ENCODE assay signal across 20 cellular contexts in the genomic region with DNA sequence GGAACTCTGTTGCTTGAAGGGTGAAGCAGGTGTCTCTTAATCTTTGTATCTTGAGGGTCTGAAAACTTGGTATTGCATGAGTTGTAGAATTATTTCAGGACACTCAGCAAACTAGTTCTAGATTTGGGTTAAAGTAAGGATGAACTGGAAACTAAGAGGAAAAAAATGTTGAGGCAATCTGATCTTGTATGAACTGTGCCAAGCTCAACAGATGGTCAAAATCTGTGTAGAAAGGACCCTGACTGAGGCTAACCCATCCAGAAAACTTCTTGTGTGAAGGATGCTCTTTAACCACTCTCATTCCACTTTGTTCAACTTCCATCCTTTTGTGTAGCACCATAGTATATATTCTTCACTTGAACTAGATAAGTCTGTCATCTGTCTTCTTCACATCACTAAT.
"Had no signal": no experiment of that assay in that cellular context is flagged by ENCODE, and none has a peak within 500 bp of the region (broad histone marks: within the 10 kb centered on the region; RNA-seq: fewer than 3 reads in every experiment).

No MANE protein-coding gene starts in this region.

- H3K4me1 ChIP-seq: pancreas, stomach, transverse colon had no signal

- H3K4me3 ChIP-seq: lung, pancreas, stomach, thoracic aorta, transverse colon had no signal

- DNase-seq: cerebellar nuclear complex; foreskin keratinocyte; immature natural killer cell; kidney; left cardiac atrium; left ventricle myocardium superior; mesenchymal stem cell; midbrain; naive B cell; occipital lobe; pancreas; right cardiac atrium; stimulated activated CD4-positive, alpha-beta T cell treated with anti-CD3 and anti-CD28 coated beads, Interleukin-4, amount 100 ng/mL, for 24 hours; stomach; substantia nigra; transverse colon had no signal

- H3K27ac ChIP-seq: foreskin keratinocyte, pancreas, stomach, thoracic aorta, transverse colon had no signal

- H3K9me3 ChIP-seq: pancreas, stomach, thoracic aorta, transverse colon had no signal

- H3K27me3 ChIP-seq: foreskin keratinocyte, pancreas, stomach, transverse colon had no signal

- H3K36me3 ChIP-seq: pancreas, stomach, thoracic aorta, transverse colon had no signal

- FAIRE-seq: colon, endothelial cell of umbilical vein, kidney, pancreas had no signal
